12 cellular contexts compared by ENCODE assay signal in genomic region chr20:19658137-19658536, GRCh38.
DNase-seq lines count a peak whose midpoint lies in the region; ATAC-seq and TF ChIP-seq lines count a peak whose summit lies in the region.
"Had no signal": no experiment of that assay in that cellular context is flagged by ENCODE, and none has a peak within 500 bp of the region (broad histone marks: within the 10 kb centered on the region; RNA-seq: fewer than 3 reads in every experiment).

No MANE protein-coding gene starts in this region.

- H3K4me1 Mint-ChIP-seq in endodermal cell: peaks cover 21% of the 10 kb centered on the region
- H3K4me1 Mint-ChIP-seq in stimulated activated effector memory CD8-positive, alpha-beta T cell treated with anti-CD3 and anti-CD28 coated beads, Interleukin-12 subunit alpha, Interleukin-12 subunit beta, amount 100 ng/mL, for 72 hours: no peaks in the 10 kb centered on the region
- H3K4me1 Mint-ChIP-seq in mesothelial cell of epicardium: peaks cover 16% of the 10 kb centered on the region

- H3K9me3 ChIP-seq in endodermal cell (ENCODE audit: control insufficient read depth, low read length): no peaks in the 10 kb centered on the region

- H3K27ac Mint-ChIP-seq in endodermal cell (no peak overlapping the region), mesothelial cell of epicardium (no peak overlapping the region)
- H3K27ac Mint-ChIP-seq in stimulated activated effector memory CD8-positive, alpha-beta T cell treated with anti-CD3 and anti-CD28 coated beads, Interleukin-12 subunit alpha, Interleukin-12 subunit beta, amount 100 ng/mL, for 72 hours: no peak overlapping the region

- peaks cover 5% of the 10 kb centered on the region for H3K27me3 Mint-ChIP-seq in endodermal cell (ENCODE audit: insufficient read depth)
- peaks cover 7% of the 10 kb centered on the region for H3K27me3 Mint-ChIP-seq in mesothelial cell of epicardium (ENCODE audit: low read depth)

- WGBS in endodermal cell (ENCODE audit: insufficient coverage in 1 of 2, insufficient read length in 1 of 2), 2 experiments: 97 to 98% methylated on average over 6 to 15 of the region's 15 CpGs

- H3K36me3 Mint-ChIP-seq in endodermal cell (ENCODE audit: low read depth) (no peaks in the 10 kb centered on the region), mesothelial cell of epicardium (no peaks in the 10 kb centered on the region)
- no peaks in the 10 kb centered on the region for H3K36me3 Mint-ChIP-seq in stimulated activated effector memory CD8-positive, alpha-beta T cell treated with anti-CD3 and anti-CD28 coated beads, Interleukin-12 subunit alpha, Interleukin-12 subunit beta, amount 100 ng/mL, for 72 hours

- H3K9me3 Mint-ChIP-seq in endodermal cell: no peaks in the 10 kb centered on the region
- H3K9me3 Mint-ChIP-seq in stimulated activated effector memory CD8-positive, alpha-beta T cell treated with anti-CD3 and anti-CD28 coated beads, Interleukin-12 subunit alpha, Interleukin-12 subunit beta, amount 100 ng/mL, for 72 hours: no peaks in the 10 kb centered on the region
- H3K9me3 Mint-ChIP-seq in mesothelial cell of epicardium: no peaks in the 10 kb centered on the region

- no peak overlapping the region for H3K4me3 ChIP-seq in endodermal cell (ENCODE audit: low read length)

- H3K4me1 ChIP-seq in endodermal cell (ENCODE audit: control insufficient read depth, insufficient read depth, low read length): peaks cover 7% of the 10 kb centered on the region
- H3K4me1 ChIP-seq: foreskin keratinocyte had no signal

- no peak overlapping the region for H3K9ac ChIP-seq in endodermal cell (ENCODE audit: extremely low read depth, low read length, poor library complexity, severe bottlenecking)

- no peaks in the 10 kb centered on the region for H3K27me3 ChIP-seq in endodermal cell (ENCODE audit: control insufficient read depth, insufficient read depth, low read length, poor library complexity, severe bottlenecking)
- H3K27me3 ChIP-seq: brain microvascular endothelial cell had no signal

- H3K27ac ChIP-seq in endodermal cell (ENCODE audit: low read depth, low read length): no peak overlapping the region
- H3K27ac ChIP-seq: brain microvascular endothelial cell, foreskin keratinocyte had no signal

- TF ChIP-seq CTCF in endodermal cell (conservative IDR thresholded peaks at IDR 0.05) (no peak), mesothelial cell of epicardium (IDR thresholded peaks at IDR 0.05; ENCODE audit: unreplicated experiment) (no peak)

- H3K36me3 ChIP-seq in endodermal cell (ENCODE audit: control insufficient read depth, insufficient read depth, low read length): no peaks in the 10 kb centered on the region
- H3K36me3 ChIP-seq: brain microvascular endothelial cell had no signal

- peak; percentile 27 for DNase-seq in endodermal cell
- no peak for DNase-seq in stimulated activated effector memory CD8-positive, alpha-beta T cell treated with anti-CD3 and anti-CD28 coated beads, Interleukin-12 subunit alpha, Interleukin-12 subunit beta, amount 100 ng/mL, for 72 hours (ENCODE audit: low spot score in 2 of 2)
- DNase-seq in mesothelial cell of epicardium (ENCODE audit: low spot score in 2 of 2, unreplicated experiment in 2 of 2): no peak
- DNase-seq in cardiac septum (ENCODE audit: low spot score): no peak
- DNase-seq: activated CD4-positive, alpha-beta T cell treated with anti-CD3 and anti-CD28 coated beads for 4 hours; brain microvascular endothelial cell; foreskin keratinocyte; stimulated activated CD4-positive, alpha-beta T cell treated with anti-CD3 and anti-CD28 coated beads, Interleukin-1b, Interleukin-23, amount 100 ng/mL, for 48 hours had no signal

- ATAC-seq in GM18867 (IDR thresholded peaks at IDR 0.05; ENCODE audit: unreplicated experiment): peak; percentile 87
- peak; percentile 78 for ATAC-seq in GM21423 (IDR thresholded peaks at IDR 0.05; ENCODE audit: unreplicated experiment)
- peak; percentile 67 for ATAC-seq in HG03378 (IDR thresholded peaks at IDR 0.05; ENCODE audit: unreplicated experiment)
- no peak for ATAC-seq in HG02610 (IDR thresholded peaks at IDR 0.05; ENCODE audit: unreplicated experiment)
- no peak for ATAC-seq in stimulated activated effector memory CD8-positive, alpha-beta T cell treated with anti-CD3 and anti-CD28 coated beads, Interleukin-12 subunit alpha, Interleukin-12 subunit beta, amount 100 ng/mL, for 72 hours
- ATAC-seq: foreskin keratinocyte had no signal

- no peak overlapping the region for H3K4me3 Mint-ChIP-seq in endodermal cell
- no peak overlapping the region for H3K4me3 Mint-ChIP-seq in stimulated activated effector memory CD8-positive, alpha-beta T cell treated with anti-CD3 and anti-CD28 coated beads, Interleukin-12 subunit alpha, Interleukin-12 subunit beta, amount 100 ng/mL, for 72 hours
- no peak overlapping the region for H3K4me3 Mint-ChIP-seq in mesothelial cell of epicardium

- intact Hi-C loops in cardiac septum (cut with DNase I): no loop called here

Comparison
In these comparisons a context has a peak if more than half of its experiments do, and no peak if none do; other contexts are left out.
1. ATAC-seq: peak in GM18867 (single experiment), GM21423 (single experiment) and HG03378 (single experiment); none in HG02610 (single experiment) and stimulated activated effector memory CD8-positive, alpha-beta T cell treated with anti-CD3 and anti-CD28 coated beads, Interleukin-12 subunit alpha, Interleukin-12 subunit beta, amount 100 ng/mL, for 72 hours (single experiment).